ENCODE assay signal across 18 cellular contexts in the genomic region with DNA sequence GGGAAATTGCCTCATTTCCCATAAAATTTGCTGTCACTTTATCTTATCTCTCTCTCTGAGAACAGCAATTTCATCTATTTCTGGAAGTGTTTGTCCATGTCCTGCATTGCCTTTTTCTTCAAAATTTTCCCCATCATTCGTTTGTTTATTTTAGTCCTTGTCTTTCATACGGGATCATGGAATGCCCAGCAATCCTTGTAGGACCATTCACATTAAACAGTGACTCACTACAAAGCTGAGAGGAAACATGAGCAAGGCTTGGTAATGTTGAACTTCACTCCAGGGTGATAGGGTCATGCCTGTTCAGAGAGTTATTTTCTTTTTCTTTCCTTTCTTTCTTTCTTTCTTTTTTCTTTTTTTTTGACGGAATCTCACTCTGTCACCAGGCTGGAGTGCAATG. TPM values are rescaled to one million over a fixed set of nuclear protein-coding genes. Genes with fewer than 3 reads are reported as not detected.
DNase-seq lines count a peak whose midpoint lies in the region; ATAC-seq, FAIRE-seq and TF ChIP-seq lines count a peak whose summit lies in the region.
"Had no signal": no experiment of that assay in that cellular context is flagged by ENCODE, and none has a peak within 500 bp of the region (broad histone marks: within the 10 kb centered on the region; RNA-seq: fewer than 3 reads in every experiment).

No MANE protein-coding gene starts in this region.

- no peak for TF ChIP-seq POLR2A in HepG2 (IDR thresholded peaks at IDR 0.05; ENCODE audit: insufficient read depth in 1 of 2, low read depth in 2 of 2, low read length in 2 of 2)

- H3K27ac ChIP-seq in HepG2 (ENCODE audit: extremely low read length, insufficient read depth, low read length) = no peak overlapping the region
- H3K27ac ChIP-seq: BLaER1, pancreas, upper lobe of left lung had no signal

- 3% methylated on average over 3 of the region's 3 CpGs for WGBS in HepG2 (ENCODE audit: low lambda C conversion rate)

- peak; percentile 44 for DNase-seq in AG09309 (ENCODE audit: low read depth)
- peak; percentile 61 for DNase-seq in HTR-8/SVneo (ENCODE audit: insufficient read length, low spot score)
- peak; percentile 52 for DNase-seq in bronchial epithelial cell (ENCODE audit: low read depth)
- peak; percentile 52 for DNase-seq in HepG2 (ENCODE audit: low spot score)
- no peak for DNase-seq in cortex of kidney (lab: John Stamatoyannopoulos, UW)
- DNase-seq in type B pancreatic cell (ENCODE audit: extremely low spot score, unreplicated experiment) = no peak
- DNase-seq: activated gamma-delta T cell treated with Interleukin-2 at 50 U/mL for 16 hours; central memory CD4-positive, alpha-beta T cell; erythroblast; H7; midbrain; NCI-H2171; pancreas; stimulated activated CD4-positive, alpha-beta T cell treated with anti-CD3 and anti-CD28 coated beads, Interleukin-15, amount 100 ng/mL, for 24 hours; upper lobe of left lung had no signal

- no peaks in the 10 kb centered on the region for H4K20me1 ChIP-seq in HepG2 (ENCODE audit: insufficient read depth, low read length)
- H4K20me1 ChIP-seq: BLaER1 had no signal

- TF ChIP-seq CTCF in AG09309 (IDR thresholded peaks at IDR 0.05; ENCODE audit: control insufficient read depth, insufficient read depth, low read depth, low read length, missing control alignments) (no peak), bronchial epithelial cell (IDR thresholded peaks at IDR 0.05; ENCODE audit: insufficient read depth, low read length, severe bottlenecking) (no peak), HepG2 (CRISPR knock-in tag; IDR thresholded peaks at IDR 0.05) (no peak), type B pancreatic cell (conservative IDR thresholded peaks at IDR 0.05) (no peak)

- H3K4me1 Mint-ChIP-seq in type B pancreatic cell (ENCODE audit: unreplicated experiment) = peaks cover 6% of the 10 kb centered on the region

- ATAC-seq in HepG2 (peak; percentile 55; the same call in 2 of the 3 replicates), HG03135 (IDR thresholded peaks at IDR 0.05; ENCODE audit: unreplicated experiment) (no peak), GM18520 (IDR thresholded peaks at IDR 0.05; ENCODE audit: unreplicated experiment) (no peak)
- ATAC-seq: pancreas had no signal

- no peak overlapping the region for H3K4me3 Mint-ChIP-seq in type B pancreatic cell

- H3K27ac Mint-ChIP-seq in type B pancreatic cell = no peak overlapping the region

- FAIRE-seq in HTR-8/SVneo (lab: Jason Lieb, UNC) (no peak), bronchial epithelial cell (lab: Jason Lieb, UNC) (no peak), HepG2 (lab: Jason Lieb, UNC) (peak; percentile 43)
- FAIRE-seq: pancreas had no signal

- H2AFZ ChIP-seq in HepG2 (ENCODE audit: low read length) = no peak overlapping the region

- H3K4me3 ChIP-seq in AG09309 (ENCODE audit: control insufficient read depth, low read depth, low read length) (no peak overlapping the region), bronchial epithelial cell (ENCODE audit: low read depth, low read length) (no peak overlapping the region), HepG2 (replicated peaks in 1 of 3; ENCODE audit: insufficient read depth in 1 of 3, low read depth in 2 of 3, low read length in 3 of 3) (no peak overlapping the region)
- H3K4me3 ChIP-seq: BLaER1, pancreas, upper lobe of left lung had no signal

- peak overlapping the region; percentile 23; the same call in 1 of the 2 replicates for H3K4me2 ChIP-seq in HepG2 (ENCODE audit: low read depth, low read length)
- H3K4me2 ChIP-seq: BLaER1 had no signal

- H3K9ac ChIP-seq in HepG2 (ENCODE audit: insufficient read depth, low read depth, low read length) = no peak overlapping the region
- H3K9ac ChIP-seq: BLaER1 had no signal

- TF ChIP-seq EP300 in HepG2 (IDR thresholded peaks at IDR 0.05; ENCODE audit: low read depth in 2 of 2, low read length in 2 of 2) (no peak), HepG2 (CRISPR knock-in tag; IDR thresholded peaks at IDR 0.05; ENCODE audit: borderline replicate concordance) (no peak)

- POLR2A ChIA-PET in HepG2 (lab: Yijun Ruan, JAX) = no interaction called here

- no peaks in the 10 kb centered on the region for H3K36me3 ChIP-seq in bronchial epithelial cell (ENCODE audit: control insufficient read depth, insufficient read depth, low read length)
- H3K36me3 ChIP-seq in HepG2 (replicated peaks in 1 of 2; ENCODE audit: control insufficient read depth in 1 of 2, insufficient read depth in 2 of 2, low read length in 2 of 2) = no peaks in the 10 kb centered on the region
- H3K36me3 ChIP-seq: BLaER1, pancreas, upper lobe of left lung had no signal

- no peaks in the 10 kb centered on the region for H3K36me3 Mint-ChIP-seq in type B pancreatic cell

- H3K27me3 ChIP-seq in bronchial epithelial cell (ENCODE audit: control insufficient read depth, insufficient read depth, low read length) = no peaks in the 10 kb centered on the region
- no peaks in the 10 kb centered on the region for H3K27me3 ChIP-seq in HepG2 (ENCODE audit: control insufficient read depth in 1 of 2, insufficient read depth in 2 of 2, low read length in 2 of 2)
- H3K27me3 ChIP-seq: BLaER1, pancreas, upper lobe of left lung had no signal

- in situ Hi-C loops in HepG2 (cut with HindIII; ENCODE audit: extremely low pct_ligation_motif_present, low pct_unique_long_range_greater_than_20kb) = no loop called here

- no peaks in the 10 kb centered on the region for H3K9me3 ChIP-seq in HepG2 (ENCODE audit: low read length)
- H3K9me3 ChIP-seq: BLaER1, pancreas, upper lobe of left lung had no signal

- H3K27me3 Mint-ChIP-seq in type B pancreatic cell = no peaks in the 10 kb centered on the region

- no peaks in the 10 kb centered on the region for H3K9me3 Mint-ChIP-seq in type B pancreatic cell

- peaks cover 30% of the 10 kb centered on the region for H3K4me1 ChIP-seq in HepG2 (ENCODE audit: insufficient read depth, low read length)
- H3K4me1 ChIP-seq: BLaER1, pancreas, upper lobe of left lung had no signal

- no TSS peak for BruUV-seq in HepG2 (replicated peaks; lab: Mats Ljungman, UMichigan)

- no peaks in the 10 kb centered on the region for H3K79me2 ChIP-seq in HepG2 (ENCODE audit: insufficient read depth, low read length)

- no peak for TF ChIP-seq RAD21 in HepG2 (CRISPR knock-in tag; IDR thresholded peaks at IDR 0.05)

- intact Hi-C loops in HepG2 (cut with micrococcal nuclease; ENCODE audit: unreplicated experiment) = no loop called here

- CTCF ChIA-PET in HepG2 (lab: Yijun Ruan, JAX; ENCODE audit: low intra/inter-chr PET ratio, low total read pairs) = no interaction called here

TF ChIP-seq in HepG2, 621 proteins besides CTCF, POLR2A, EP300 and RAD21 (continues in another document):
- TF ChIP-seq, protein P1, sequence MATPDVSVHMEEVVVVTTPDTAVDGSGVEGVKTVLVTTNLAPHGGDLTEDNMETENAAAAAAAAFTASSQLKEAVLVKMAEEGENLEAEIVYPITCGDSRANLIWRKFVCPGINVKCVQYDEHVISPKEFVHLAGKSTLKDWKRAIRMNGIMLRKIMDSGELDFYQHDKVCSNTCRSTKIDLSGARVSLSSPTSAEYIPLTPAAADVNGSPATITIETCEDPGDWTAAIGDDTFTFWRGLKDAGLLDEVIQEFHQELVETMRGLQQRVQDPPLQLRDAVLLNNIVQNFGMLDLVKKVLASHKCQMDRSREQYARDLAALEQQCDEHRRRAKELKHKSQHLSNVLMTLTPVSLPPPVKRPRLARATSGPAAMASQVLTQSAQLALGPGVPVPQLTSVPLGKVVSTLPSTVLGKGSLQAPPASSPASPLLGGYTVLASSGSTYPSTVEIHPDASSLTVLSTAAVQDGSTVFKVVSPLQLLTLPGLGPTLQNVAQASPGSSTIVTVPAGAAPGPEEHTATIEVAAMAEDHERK (CRISPR knock-in tag; IDR thresholded peaks at IDR 0.05; ENCODE audit: low read depth) = no peak
- TF ChIP-seq FOSL1 (CRISPR knock-in tag; IDR thresholded peaks at IDR 0.05; ENCODE audit: borderline replicate concordance) (0 out of 2 replicates have a peak, but pooled peaks have one; percentile 13), FOSL2 (CRISPR knock-in tag; IDR thresholded peaks at IDR 0.05) (peak; percentile 47; the same call in 1 of the 2 replicates)

RNA-seq across cellular contexts. Expression of a gene that starts 32.2 kb away (rescaled TPM):
- total RNA-seq in bronchial epithelial cell (259 and 495 TPM in 2 replicates), HepG2 (2016; rRNA removed; fragmentation: Illumina TruSeq; extraction: Trizol) (508 and 657 TPM in 2 replicates), type B pancreatic cell (ENCODE audit: low replicate concordance) (328 and 485 TPM in 2 replicates)
- total RNA-seq in HepG2 (2016; cell fraction: cytosol; rRNA removed; fragmentation: Illumina TruSeq; extraction: Trizol; ENCODE audit: low read depth) = 36.7 and 41.2 TPM in 2 replicates
- total RNA-seq in HepG2 (2016; cell fraction: insoluble cytoplasmic fraction; rRNA removed; fragmentation: Illumina TruSeq; extraction: Trizol) = 513 and 625 TPM in 2 replicates
- 92.2 and 116 TPM in 2 replicates for total RNA-seq in HepG2 (2016; cell fraction: membrane; rRNA removed; fragmentation: Illumina TruSeq; extraction: Trizol)
- total RNA-seq in HepG2 (2016; cell fraction: nucleus; rRNA removed; fragmentation: Illumina TruSeq; extraction: Trizol) = 356 and 374 TPM in 2 replicates
- 87.9 and 101 TPM in 2 replicates for polyA plus RNA-seq in HepG2 (2011; rRNA removed)
- 51.0 and 69.9 TPM in 2 replicates for polyA plus RNA-seq in HepG2 (2011; cell fraction: cytosol; rRNA removed)
- polyA plus RNA-seq in HepG2 (2011; cell fraction: nucleus; rRNA removed) = 74.8 and 100.0 TPM in 2 replicates
- 171 and 263 TPM in 2 replicates for polyA plus RNA-seq in HepG2 (2012)
- polyA plus RNA-seq in HepG2 (2016; cell fraction: cytosol; fragmentation: Illumina TruSeq; extraction: Trizol; ENCODE audit: low read depth) = 19.0 and 23.4 TPM in 2 replicates
- polyA plus RNA-seq in HepG2 (2016; cell fraction: insoluble cytoplasmic fraction; fragmentation: Illumina TruSeq; extraction: Trizol; ENCODE audit: low read depth) = 629 and 634 TPM in 2 replicates
- 53.4 and 62.4 TPM in 2 replicates for polyA plus RNA-seq in HepG2 (2016; cell fraction: membrane; fragmentation: Illumina TruSeq; extraction: Trizol; ENCODE audit: low read depth)
- polyA plus RNA-seq in HepG2 (2016; cell fraction: nucleus; fragmentation: Illumina TruSeq; extraction: Trizol; ENCODE audit: insufficient read depth, low read depth) = 455 and 473 TPM in 2 replicates
- polyA minus RNA-seq in HepG2 (2011; rRNA and poly(A)+ RNA removed; ENCODE audit: low replicate concordance) = 81.5 and 284 TPM in 2 replicates
- polyA minus RNA-seq in HepG2 (2011; cell fraction: cytosol; rRNA and poly(A)+ RNA removed) = 160 and 172 TPM in 2 replicates
- 231 and 261 TPM in 2 replicates for polyA minus RNA-seq in HepG2 (2011; cell fraction: nucleus; rRNA and poly(A)+ RNA removed)

Comparison
In these comparisons a context has a peak if more than half of its experiments do, and no peak if none do; other contexts are left out.
1. DNase-seq: peak in AG09309 (single experiment), HTR-8/SVneo (single experiment), bronchial epithelial cell (single experiment) and HepG2 (single experiment); none in cortex of kidney (single experiment) and type B pancreatic cell (single experiment).